Comparison of ENCODE assay signal across 8 cellular contexts in genomic region chr16:67893791-67894399, GRCh38. TPM values are rescaled to one million over a fixed set of nuclear protein-coding genes. Genes with fewer than 3 reads are reported as not detected.
DNase-seq lines count a peak whose midpoint lies in the region; ATAC-seq and TF ChIP-seq lines count a peak whose summit lies in the region.

No MANE protein-coding gene starts in this region.

- 25 to 36% (median 27%) methylated on average over 10 to 11 of the region's 11 CpGs for WGBS in heart left ventricle, 4 donors

- H3K9me3 ChIP-seq in heart left ventricle (no peaks in the 10 kb centered on the region), adipocyte (ENCODE audit: control insufficient read depth, low read length) (no peaks in the 10 kb centered on the region), left lung (no peaks in the 10 kb centered on the region)

- peak overlapping the region; percentile 97 for H3K4me3 Mint-ChIP-seq in type B pancreatic cell

- H3K4me3 ChIP-seq in heart left ventricle: peak overlapping the region; percentile 68 to 99 (median 86)
- peak overlapping the region; percentile 94 for H3K4me3 ChIP-seq in adipocyte (ENCODE audit: low read length)
- peak overlapping the region; percentile 81 to 90 for H3K4me3 ChIP-seq in left lung

- H3K4me1 ChIP-seq in heart left ventricle (peaks cover 15 to 60% (median 49%) of the 10 kb centered on the region in 12 donors), adipocyte (ENCODE audit: control insufficient read depth, insufficient read depth, low read length) (peaks cover 28% of the 10 kb centered on the region), left lung (peaks cover 6 to 52% of the 10 kb centered on the region in 2 donors)

- intact Hi-C loops in heart left ventricle (cut with DNase I) (no loop called here), left ventricle myocardium superior (cut with micrococcal nuclease) (no loop called here), left lung (cut with DNase I) (no loop called here)

- ATAC-seq in heart left ventricle: no peak
- no peak for ATAC-seq in left ventricle myocardium superior
- ATAC-seq in left lung: peak; percentile 17

- H3K9me3 Mint-ChIP-seq in type B pancreatic cell: no peaks in the 10 kb centered on the region

- DNase-seq in heart left ventricle: no peak
- no peak for DNase-seq in left ventricle myocardium superior
- no peak for DNase-seq in adipocyte (ENCODE audit: low read depth)
- DNase-seq in left lung: no peak
- DNase-seq in type B pancreatic cell (ENCODE audit: extremely low spot score, unreplicated experiment): no peak
- DNase-seq in activated CD4-positive, CD25-positive, alpha-beta regulatory T cell treated with anti-CD3 and anti-CD28 coated beads, Interleukin-2, amount 50 U/mL, for 72 hours: no peak
- DNase-seq in anterior cingulate cortex (lab: John Stamatoyannopoulos, UW): no peak
- DNase-seq in LoVo (ENCODE audit: low spot score): no peak

- H3K27me3 Mint-ChIP-seq in type B pancreatic cell: no peaks in the 10 kb centered on the region

- H3K27ac ChIP-seq in heart left ventricle (peak overlapping the region; percentile 91 to 98 (median 93)), left lung (peak overlapping the region; percentile 90 to 94)

- H3K27ac Mint-ChIP-seq in type B pancreatic cell: peak overlapping the region; percentile 99

- no peak for TF ChIP-seq CTCF in heart left ventricle (IDR thresholded peaks at IDR 0.05)
- TF ChIP-seq CTCF in left lung (IDR thresholded peaks at IDR 0.05): no peak
- TF ChIP-seq CTCF in type B pancreatic cell (conservative IDR thresholded peaks at IDR 0.05): no peak

- H3K36me3 ChIP-seq in heart left ventricle: no peaks in the 10 kb centered on the region
- H3K36me3 ChIP-seq in adipocyte (ENCODE audit: control insufficient read depth, insufficient read depth, low read length, severe bottlenecking): no peaks in the 10 kb centered on the region
- no peaks in the 10 kb centered on the region for H3K36me3 ChIP-seq in left lung

- H3K9ac ChIP-seq in adipocyte (ENCODE audit: low read length): peak overlapping the region; percentile 97

- no peak for TF ChIP-seq POLR2A in heart left ventricle (IDR thresholded peaks at IDR 0.05)

- H3K27me3 ChIP-seq in heart left ventricle (no peaks in the 10 kb centered on the region), adipocyte (replicated peaks; ENCODE audit: control insufficient read depth, insufficient read depth, low read length) (no peaks in the 10 kb centered on the region), left lung (no peaks in the 10 kb centered on the region)

- H3K4me1 Mint-ChIP-seq in type B pancreatic cell (ENCODE audit: unreplicated experiment): peaks cover 26% of the 10 kb centered on the region

- H3K36me3 Mint-ChIP-seq in type B pancreatic cell: no peaks in the 10 kb centered on the region

RNA-seq across cellular contexts. Expression of gene PSKH1, which starts 0.8 kb away (rescaled TPM):
- total RNA-seq in heart left ventricle (10 to 100 TPM; 17.1 to 31.3 (median 21.6) TPM), left ventricle myocardium superior (18.1 TPM), left lung (10 to 100 TPM; 25.4 to 29.6 TPM), type B pancreatic cell (ENCODE audit: low replicate concordance) (39.2 and 41.5 TPM in 2 replicates)
- 10 to 100 TPM; 16.3 to 36.9 TPM for polyA plus RNA-seq in heart left ventricle

RNA-seq across cellular contexts. Expression of gene NRN1L, which starts 9.2 kb away (rescaled TPM):
- total RNA-seq in heart left ventricle (1 to 10 TPM in 4 of 9 donors, under 1 TPM in 2, not detected in 3; 0.78 to 5.8 (median 1.7) TPM), left ventricle myocardium superior (not detected), left lung (1 to 10 TPM in 1 of 2 donors, not detected in 1; 1.7 TPM), type B pancreatic cell (ENCODE audit: low replicate concordance) (0.80 and 1.1 TPM in 2 replicates)
- polyA plus RNA-seq in heart left ventricle: 1 to 10 TPM; 1.7 to 1.8 TPM

RNA-seq across cellular contexts. Expression of gene EDC4, which starts 21.0 kb away (rescaled TPM):
- total RNA-seq in heart left ventricle: 10 to 100 TPM; 26.2 to 42.5 (median 32.5) TPM
- polyA plus RNA-seq in heart left ventricle: 10 to 100 TPM; 27.8 to 31.1 TPM
- total RNA-seq in left ventricle myocardium superior: 31.8 TPM
- total RNA-seq in left lung: 10 to 100 TPM; 47.9 to 48.8 TPM
- 77.5 and 81.1 TPM in 2 replicates for total RNA-seq in type B pancreatic cell (ENCODE audit: low replicate concordance)

RNA-seq across cellular contexts. Expression of gene CTRL, which starts 37.8 kb away (rescaled TPM):
- total RNA-seq in heart left ventricle: 1 to 10 TPM in 3 of 9 donors, under 1 TPM in 5, not detected in 1; 0.23 to 2.1 (median 0.74) TPM
- polyA plus RNA-seq in heart left ventricle: under 1 TPM; 0.61 to 0.90 TPM
- 0.37 TPM for total RNA-seq in left ventricle myocardium superior
- under 1 TPM in 1 of 2 donors, not detected in 1; 0.50 TPM for total RNA-seq in left lung
- 0.59 and 1.4 TPM in 2 replicates for total RNA-seq in type B pancreatic cell (ENCODE audit: low replicate concordance)

RNA-seq across cellular contexts. Expression of gene PSMB10, which starts 42.8 kb away (rescaled TPM):
- total RNA-seq in heart left ventricle (100 to 1,000 TPM in 1 of 9 donors, 10 to 100 TPM in 8; 39.4 to 182 (median 60.5) TPM), left ventricle myocardium superior (54.1 TPM), left lung (10 to 100 TPM; 59.7 to 76.8 TPM), type B pancreatic cell (ENCODE audit: low replicate concordance) (51.9 and 68.8 TPM in 2 replicates)
- polyA plus RNA-seq in heart left ventricle: 100 to 1,000 TPM in 1 of 2 donors, 10 to 100 TPM in 1; 56.9 to 118 TPM
